Comparison of ENCODE assay signal across 8 cellular contexts in genomic region chr12:41521872-41522379, GRCh38.
DNase-seq lines count a peak whose midpoint lies in the region; ATAC-seq and TF ChIP-seq lines count a peak whose summit lies in the region.

No MANE protein-coding gene starts in this region.

- H3K27me3 ChIP-seq in lung (ENCODE audit: control insufficient read depth, insufficient read depth), result no peaks in the 10 kb centered on the region

- TF ChIP-seq POLR2A in lower leg skin (IDR thresholded peaks at IDR 0.05), result no peak

- H3K27me3 Mint-ChIP-seq in IgD-negative memory B cell, result no peaks in the 10 kb centered on the region

- H3K4me3 ChIP-seq in lung (no peak overlapping the region), lower leg skin (ENCODE audit: low read depth, poor library complexity, severe bottlenecking) (no peak overlapping the region)

- ATAC-seq in GM21367 (IDR thresholded peaks at IDR 0.05; ENCODE audit: unreplicated experiment) (peak; percentile 80), lung (ENCODE audit: insufficient read depth, low FRiP score) (peak; percentile 43)

- intact Hi-C loops in lower leg skin (cut with DNase I; ENCODE audit: low total_unique reads), result no loop called here

- no peak for TF ChIP-seq CTCF in lung (IDR thresholded peaks at IDR 0.05; ENCODE audit: control extremely low read depth, extremely low read depth)
- no peak for TF ChIP-seq CTCF in lower leg skin (IDR thresholded peaks at IDR 0.05)

- no peaks in the 10 kb centered on the region for H3K36me3 ChIP-seq in lung (ENCODE audit: control insufficient read depth in 2 of 2, insufficient read depth in 2 of 2, low read length in 2 of 2)

- H3K9me3 Mint-ChIP-seq in IgD-negative memory B cell, result peaks cover 0 to 3% (median 0%) of the 10 kb centered on the region in 3 donors

- in situ Hi-C loops in Caki2 (cut with HindIII; ENCODE audit: low pct_unique_long_range_greater_than_20kb, low sequenced_read_pairs), result no loop called here

- peak overlapping the region; percentile 18 to 83 (median 20) for H3K27ac Mint-ChIP-seq in IgD-negative memory B cell

- 31 to 36% methylated on average over 1 of the region's 1 CpG for WGBS in lung, 2 donors
- WGBS in lower leg skin, 2 donors, result 5 to 6% methylated on average over 1 of the region's 1 CpG

- H3K4me1 Mint-ChIP-seq in IgD-negative memory B cell, result peaks cover 14 to 17% (median 16%) of the 10 kb centered on the region in 3 donors

- H3K9me3 ChIP-seq in lung (ENCODE audit: control insufficient read depth in 2 of 2, insufficient read depth in 1 of 2, low read length in 1 of 2), result no peaks in the 10 kb centered on the region

- no peaks in the 10 kb centered on the region for H3K36me3 Mint-ChIP-seq in IgD-negative memory B cell

- peak overlapping the region in 1 of 2 donors; percentile 45 for H3K27ac ChIP-seq in lung (ENCODE audit: low read depth in 1 of 2, low read length in 1 of 2)

- H3K4me3 Mint-ChIP-seq in IgD-negative memory B cell, result peak overlapping the region in 3 of 4 donors; percentile 54 to 80 (median 58)

- no peaks in the 10 kb centered on the region for H3K4me1 ChIP-seq in lung (ENCODE audit: control insufficient read depth in 2 of 2, insufficient read depth in 2 of 2, low read length in 2 of 2)

- DNase-seq in Caki2 (ENCODE audit: low read depth) (peak; percentile 64), amniotic epithelial cell (ENCODE audit: low read depth) (peak; percentile 95), lung (ENCODE audit: low spot score) (no peak), lower leg skin (ENCODE audit: low spot score in 2 of 2) (no peak), hypothalamus (lab: John Stamatoyannopoulos, UW) (no peak)
- DNase-seq in effector CD8-positive, alpha-beta T cell (lab: John Stamatoyannopoulos, UW), result no peak

Comparison
In these comparisons a context has a peak if more than half of its experiments do, and no peak if none do; other contexts are left out.
1. DNase-seq: peak in Caki2 (single experiment) and amniotic epithelial cell (single experiment); none in lung (single experiment), lower leg skin (0 of 2), hypothalamus (0 of 51) and effector CD8-positive, alpha-beta T cell (single experiment).